Comparison of ENCODE assay signal across 11 cellular contexts in the genomic region with DNA sequence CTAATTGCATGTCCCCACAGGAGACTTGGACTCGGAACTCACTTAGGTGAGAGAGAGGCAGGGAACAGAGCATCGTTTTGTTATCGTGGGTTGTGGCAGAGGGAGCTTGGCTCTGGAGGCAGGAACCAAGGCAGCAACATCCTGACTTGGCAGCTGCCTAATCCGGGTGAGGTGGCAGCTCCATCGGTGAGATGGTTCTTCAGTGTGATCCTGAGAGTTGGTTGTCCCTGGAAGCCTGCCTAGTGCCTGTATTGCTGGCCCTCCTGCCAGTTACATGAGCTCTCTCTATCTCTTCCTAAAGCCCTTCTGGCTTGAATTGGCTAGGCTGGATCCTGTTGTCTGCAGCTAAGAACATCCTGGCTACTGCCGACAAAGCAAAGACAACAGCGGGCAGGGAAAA. TPM values are rescaled to one million over a fixed set of nuclear protein-coding genes. Genes with fewer than 3 reads are reported as not detected.
DNase-seq lines count a peak whose midpoint lies in the region; ATAC-seq and TF ChIP-seq lines count a peak whose summit lies in the region.
"Had no signal": no experiment of that assay in that cellular context is flagged by ENCODE, and none has a peak within 500 bp of the region (broad histone marks: within the 10 kb centered on the region; RNA-seq: fewer than 3 reads in every experiment).

No MANE protein-coding gene starts in this region.

- intact Hi-C loops in ovary (cut with DNase I): no loop called here

- H3K36me3 ChIP-seq in gastroesophageal sphincter (no peaks in the 10 kb centered on the region), ovary (no peaks in the 10 kb centered on the region)
- H3K36me3 ChIP-seq: Peyer's patch, spleen had no signal

- H3K27me3 ChIP-seq in gastroesophageal sphincter: no peaks in the 10 kb centered on the region
- H3K27me3 ChIP-seq in ovary: no peaks in the 10 kb centered on the region
- H3K27me3 ChIP-seq: Peyer's patch, spleen had no signal

- 69 to 84% methylated on average over 4 to 5 of the region's 7 CpGs for WGBS in gastroesophageal sphincter (ENCODE audit: low coverage in 1 of 2), 2 donors
- WGBS in ovary, 3 donors: 33 to 55% (median 44%) methylated on average over 7 of the region's 7 CpGs

- DNase-seq in Ammon's horn (ENCODE audit: low spot score): peak; percentile 45
- DNase-seq in ovary: no peak
- DNase-seq in HuH-7 (ENCODE audit: low spot score): no peak
- no peak for DNase-seq in T-helper 2 cell
- DNase-seq in SHP77 treated with DMSO at 0.1 percent for 48 hours (lab: John Stamatoyannopoulos, UW): no peak
- DNase-seq: NCI-H187 treated with DMSO at 0.1 percent for 48 hours, Peyer's patch, spleen had no signal

- no peak overlapping the region for H3K4me3 ChIP-seq in gastroesophageal sphincter
- H3K4me3 ChIP-seq in ovary: no peak overlapping the region
- H3K4me3 ChIP-seq: Peyer's patch, spleen had no signal

- no peak for ATAC-seq in gastroesophageal sphincter
- ATAC-seq in HG02970 (IDR thresholded peaks at IDR 0.05; ENCODE audit: low FRiP score, unreplicated experiment): no peak

- H3K27ac ChIP-seq in VCaP (peak overlapping the region; percentile 56), gastroesophageal sphincter (peak overlapping the region in 3 of 4 donors; percentile 22 to 73 (median 48)), ovary (peak overlapping the region; percentile 11 to 26)

- no peak for TF ChIP-seq POLR2A in gastroesophageal sphincter (IDR thresholded peaks at IDR 0.05)
- TF ChIP-seq POLR2A in ovary (IDR thresholded peaks at IDR 0.05): no peak

- TF ChIP-seq EP300 in gastroesophageal sphincter (IDR thresholded peaks at IDR 0.05): no peak
- TF ChIP-seq EP300 in ovary (IDR thresholded peaks at IDR 0.05): no peak

- peaks cover 0 to 50% (median 3%) of the 10 kb centered on the region in 3 donors for H3K4me1 ChIP-seq in gastroesophageal sphincter
- H3K4me1 ChIP-seq in ovary (ENCODE audit: insufficient read depth): peaks cover 12% of the 10 kb centered on the region

- H3K9me3 ChIP-seq in gastroesophageal sphincter (no peaks in the 10 kb centered on the region), ovary (no peaks in the 10 kb centered on the region)
- H3K9me3 ChIP-seq: Peyer's patch, spleen had no signal

- no peak for TF ChIP-seq CTCF in VCaP (conservative IDR thresholded peaks at IDR 0.05)
- TF ChIP-seq CTCF in gastroesophageal sphincter (IDR thresholded peaks at IDR 0.05): no peak
- no peak for TF ChIP-seq CTCF in ovary (IDR thresholded peaks at IDR 0.05)

RNA-seq across cellular contexts. Expression of gene SEC14L1, which starts 19.9 kb away (rescaled TPM):
- total RNA-seq in gastroesophageal sphincter: 10 to 100 TPM; 38.4 to 86.1 (median 40.1) TPM
- 10 to 100 TPM; 29.1 to 70.4 (median 53.7) TPM for total RNA-seq in ovary
- polyA plus RNA-seq in ovary: 10 to 100 TPM; 32.7 to 78.7 TPM
